ENCODE assay signal across 18 cellular contexts in genomic region chr1:6241107-6241886, GRCh38. TPM values are rescaled to one million over a fixed set of nuclear protein-coding genes. Genes with fewer than 3 reads are reported as not detected.
DNase-seq lines count a peak whose midpoint lies in the region; ATAC-seq, FAIRE-seq and TF ChIP-seq lines count a peak whose summit lies in the region.
"Had no signal": no experiment of that assay in that cellular context is flagged by ENCODE, and none has a peak within 500 bp of the region (broad histone marks: within the 10 kb centered on the region; RNA-seq: fewer than 3 reads in every experiment).

No MANE protein-coding gene starts in this region.

- no peaks in the 10 kb centered on the region for H3K36me3 Mint-ChIP-seq in chondrocyte (ENCODE audit: low read depth)
- peaks cover 0 to 2% (median 0%) of the 10 kb centered on the region in 3 donors for H3K36me3 Mint-ChIP-seq in naive thymus-derived CD8-positive, alpha-beta T cell

- peak overlapping the region; percentile 60 for H3K4me3 ChIP-seq in BLaER1
- H3K4me3 ChIP-seq: HAP-1, SJSA1 had no signal

- DNase-seq in ELF-1 (ENCODE audit: low read depth, low spot score) (peak; percentile 33), chondrocyte (ENCODE audit: low spot score) (no peak), NCI-H146 treated with DMSO at 0.1 percent for 48 hours (lab: John Stamatoyannopoulos, UW; ENCODE audit: unreplicated experiment) (no peak), GM12892 (ENCODE audit: insufficient read length) (no peak)
- no peak for DNase-seq in naive thymus-derived CD8-positive, alpha-beta T cell
- DNase-seq in activated CD4-positive, CD25-positive, alpha-beta regulatory T cell treated with anti-CD3 and anti-CD28 coated beads, Interleukin-2, amount 50 U/mL, for 72 hours, result no peak
- no peak for DNase-seq in activated CD4-positive, alpha-beta T cell treated with anti-CD3 and anti-CD28 coated beads, Interleukin-2, amount 50 U/mL, for 4 hours
- DNase-seq: amniotic stem cell; effector memory CD4-positive, alpha-beta T cell; foreskin keratinocyte; NCI-H2107; sigmoid colon had no signal

- H4K20me1 ChIP-seq in BLaER1, result peaks cover 21% of the 10 kb centered on the region

- peak overlapping the region; percentile 49 for H3K4me3 Mint-ChIP-seq in chondrocyte (ENCODE audit: unreplicated experiment)
- H3K4me3 Mint-ChIP-seq in naive thymus-derived CD8-positive, alpha-beta T cell, result peak overlapping the region in 8 of 10 donors; percentile 20 to 68 (median 42)

- peaks cover 11% of the 10 kb centered on the region for H3K4me1 Mint-ChIP-seq in chondrocyte (ENCODE audit: low read depth)
- H3K4me1 Mint-ChIP-seq in naive thymus-derived CD8-positive, alpha-beta T cell, result peaks cover 6 to 13% (median 10%) of the 10 kb centered on the region in 4 donors

- no peaks in the 10 kb centered on the region for H3K36me3 ChIP-seq in BLaER1
- H3K36me3 ChIP-seq: HAP-1, sigmoid colon, SJSA1 had no signal

- H3K9ac ChIP-seq in BLaER1, result peak overlapping the region; percentile 18

- ATAC-seq in naive thymus-derived CD8-positive, alpha-beta T cell, result no peak
- ATAC-seq: foreskin keratinocyte had no signal

- peaks cover 35% of the 10 kb centered on the region for H3K27me3 Mint-ChIP-seq in chondrocyte (ENCODE audit: low read depth)
- peaks cover 15 to 56% (median 26%) of the 10 kb centered on the region in 5 donors for H3K27me3 Mint-ChIP-seq in naive thymus-derived CD8-positive, alpha-beta T cell

- peaks cover 62% of the 10 kb centered on the region for H3K27me3 ChIP-seq in BLaER1

- H3K4me1 ChIP-seq in BLaER1, result peaks cover 85% of the 10 kb centered on the region
- H3K4me1 ChIP-seq: foreskin keratinocyte had no signal

- POLR2A ChIA-PET in naive thymus-derived CD8-positive, alpha-beta T cell (lab: Charles Lee), result no interaction called here

- peak overlapping the region; percentile 94 for H3K4me2 ChIP-seq in BLaER1

- H3K27ac Mint-ChIP-seq in chondrocyte (ENCODE audit: unreplicated experiment), result no peak overlapping the region
- H3K27ac Mint-ChIP-seq in naive thymus-derived CD8-positive, alpha-beta T cell, result no peak overlapping the region

- TF ChIP-seq POLR2A in GM12892 (IDR thresholded peaks at IDR 0.05; ENCODE audit: low read depth, low read length), result no peak

- FAIRE-seq in GM12892 (lab: Jason Lieb, UNC), result no peak
- FAIRE-seq: G401.6, GM18507, islet of Langerhans had no signal

- H3K27ac ChIP-seq in BLaER1, result no peak overlapping the region
- H3K27ac ChIP-seq: foreskin keratinocyte, sigmoid colon, SJSA1 had no signal

- H3K9me3 Mint-ChIP-seq in chondrocyte (ENCODE audit: low read depth), result no peaks in the 10 kb centered on the region
- peaks cover 0 to 3% (median 0%) of the 10 kb centered on the region in 9 donors for H3K9me3 Mint-ChIP-seq in naive thymus-derived CD8-positive, alpha-beta T cell

- 0 out of 2 replicates have a peak, but pooled peaks cover 5% of the 10 kb centered on the region for H3K9me3 ChIP-seq in BLaER1
- H3K9me3 ChIP-seq: sigmoid colon, SJSA1 had no signal

- TF ChIP-seq CTCF in chondrocyte (IDR thresholded peaks at IDR 0.05), result no peak

RNA-seq across cellular contexts. Expression of gene HES3, which starts 2.7 kb away (rescaled TPM):
- total RNA-seq in chondrocyte, result not detected in 3 replicates
- not detected for total RNA-seq in naive thymus-derived CD8-positive, alpha-beta T cell
- not detected for polyA plus RNA-seq in naive thymus-derived CD8-positive, alpha-beta T cell
- polyA plus RNA-seq in GM12892 (2012; ENCODE audit: missing spikeins), result not detected
- total RNA-seq: foreskin keratinocyte, sigmoid colon, SJSA1 had no signal
- polyA plus RNA-seq: foreskin keratinocyte, sigmoid colon had no signal

RNA-seq across cellular contexts. Expression of gene ICMT, which starts 5.5 kb away (rescaled TPM):
- total RNA-seq in chondrocyte, result 72.7 to 94.2 TPM (median 73.1 TPM) in 3 replicates
- total RNA-seq in naive thymus-derived CD8-positive, alpha-beta T cell, result 10 to 100 TPM; 12.9 to 16.3 TPM
- polyA plus RNA-seq in naive thymus-derived CD8-positive, alpha-beta T cell, result 10 to 100 TPM; 13.0 to 15.6 (median 14.1) TPM
- polyA plus RNA-seq in GM12892 (2012; ENCODE audit: missing spikeins), result 22.1 TPM

RNA-seq across cellular contexts. Expression of gene GPR153, which starts 19.6 kb away (rescaled TPM):
- 4.2 to 5.8 TPM (median 4.4 TPM) in 3 replicates for total RNA-seq in chondrocyte
- total RNA-seq in naive thymus-derived CD8-positive, alpha-beta T cell, result 1 to 10 TPM; 1.3 TPM
- polyA plus RNA-seq in naive thymus-derived CD8-positive, alpha-beta T cell, result under 1 TPM; 0.06 to 0.56 (median 0.16) TPM
- polyA plus RNA-seq in GM12892 (2012; ENCODE audit: missing spikeins), result 1.9 TPM

RNA-seq across cellular contexts. Expression of gene RNF207, which starts 35.4 kb away (rescaled TPM):
- total RNA-seq in chondrocyte, result 15.6 to 19.9 TPM (median 17.9 TPM) in 3 replicates
- under 1 TPM; 0.36 to 0.47 TPM for total RNA-seq in naive thymus-derived CD8-positive, alpha-beta T cell
- not detected for polyA plus RNA-seq in naive thymus-derived CD8-positive, alpha-beta T cell
- 13.3 TPM for polyA plus RNA-seq in GM12892 (2012; ENCODE audit: missing spikeins)

RNA-seq across cellular contexts. Expression of gene RPL22, which starts 41.9 kb away (rescaled TPM):
- total RNA-seq in chondrocyte, result 208 to 243 TPM (median 220 TPM) in 3 replicates
- total RNA-seq in naive thymus-derived CD8-positive, alpha-beta T cell, result 100 to 1,000 TPM; 577 to 597 TPM
- 100 to 1,000 TPM; 291 to 370 (median 306) TPM for polyA plus RNA-seq in naive thymus-derived CD8-positive, alpha-beta T cell
- 1,361 TPM for polyA plus RNA-seq in GM12892 (2012; ENCODE audit: missing spikeins)
